Comparison of ENCODE assay signal across 36 cellular contexts in genomic region chr17:4921320-4921719, GRCh38. TPM values are rescaled to one million over a fixed set of nuclear protein-coding genes. Genes with fewer than 3 reads are reported as not detected.
"Had no signal": no experiment of that assay in that cellular context is flagged by ENCODE, and none has a peak within 500 bp of the region (broad histone marks: within the 10 kb centered on the region; RNA-seq: fewer than 3 reads in every experiment).

No MANE protein-coding gene starts in this region.

- H3K9me3 Mint-ChIP-seq: activated B cell treated with CpG ODN at 0.5 μM for 24 hours; activated CD8-positive, alpha-beta T cell treated with anti-CD3 and anti-CD28 coated beads for 36 hours; activated T-cell treated with anti-CD3 and anti-CD28 coated beads, Interleukin-2, amount 50 U/mL, for 4 hours; activated T-helper 17 cell treated with anti-CD3 and anti-CD28 coated beads, Interleukin-2, amount 50 U/mL, for 72 hours; central memory CD8-positive, alpha-beta T cell; effector memory CD8-positive, alpha-beta T cell; T-helper 1 cell treated with Interleukin-12 subunit alpha and Interleukin-12 subunit beta and Interleukin-4 antibody, amounts not matched to agents 30 μg/mL and 1 μg/mL, for 36 hours; T-helper 2 cell treated with Interferon-gamma antibody and Interleukin-4, amounts not matched to agents 5 μg/mL and 100 μg/mL, for 36 hours had no signal

- ATAC-seq: activated CD4-positive, CD25-positive, alpha-beta regulatory T cell treated with anti-CD3 and anti-CD28 coated beads, Interleukin-2, amount 50 U/mL, for 24 hours; activated CD8-positive, alpha-beta T cell treated with anti-CD3 and anti-CD28 coated beads for 36 hours; activated T-cell treated with anti-CD3 and anti-CD28 coated beads, Interleukin-2, amount 50 U/mL, for 4 hours; activated T-helper 17 cell treated with anti-CD3 and anti-CD28 coated beads, Interleukin-2, amount 50 U/mL, for 72 hours; effector memory CD8-positive, alpha-beta T cell; foreskin keratinocyte; heart left ventricle had no signal

- H3K27me3 Mint-ChIP-seq: activated B cell treated with CpG ODN at 0.5 μM for 24 hours; activated CD8-positive, alpha-beta T cell treated with anti-CD3 and anti-CD28 coated beads for 36 hours; activated naive CD8-positive, alpha-beta T cell; activated T-helper 17 cell treated with anti-CD3 and anti-CD28 coated beads, Interleukin-2, amount 50 U/mL, for 72 hours; central memory CD8-positive, alpha-beta T cell; effector memory CD8-positive, alpha-beta T cell had no signal

- H3K4me1 ChIP-seq: esophagus muscularis mucosa, foreskin keratinocyte, gastrocnemius medialis had no signal

- H3K27ac ChIP-seq: brain microvascular endothelial cell, coronary artery, esophagus muscularis mucosa, foreskin keratinocyte, gastrocnemius medialis, heart left ventricle, WERI-Rb-1 had no signal

- H3K9me3 ChIP-seq: esophagus muscularis mucosa, gastrocnemius medialis, heart left ventricle had no signal

- DNase-seq: activated B cell treated with CpG ODN at 0.5 μM for 24 hours; activated CD4-positive, alpha-beta T cell treated with anti-CD3 and anti-CD28 coated beads for 48 hours; activated CD4-positive, alpha-beta T cell treated with anti-CD3 and anti-CD28 coated beads, Interleukin-2, amount 50 U/mL, for 1 hour; activated CD4-positive, alpha-beta T cell treated with anti-CD3 and anti-CD28 coated beads, Interleukin-2, amount 50 U/mL, for 48 hours; activated CD8-positive, alpha-beta memory T cell treated with anti-CD3 and anti-CD28 coated beads for 24 hours; activated CD8-positive, alpha-beta T cell treated with anti-CD3 and anti-CD28 coated beads for 36 hours; activated effector memory CD4-positive, alpha-beta T cell treated with Interleukin-2 at 50 U/mL for 16 hours; activated gamma-delta T cell treated with Interleukin-2 at 50 U/mL for 16 hours; activated naive CD4-positive, alpha-beta T cell treated with anti-CD3 and anti-CD28 coated beads, Interleukin-2, amount 50 U/mL, for 16 hours; activated naive CD4-positive, alpha-beta T cell treated with Interleukin-2 at 50 U/mL for 16 hours; activated T-cell treated with anti-CD3 and anti-CD28 coated beads, Interleukin-2, amount 50 U/mL, for 4 hours; amniotic stem cell; anterior cingulate cortex; brain microvascular endothelial cell; dermis blood vessel endothelial cell; effector CD4-positive, alpha-beta T cell; effector memory CD8-positive, alpha-beta T cell; erythroblast; foreskin keratinocyte; gastrocnemius medialis; glutamatergic neuron; heart left ventricle; T1000; WERI-Rb-1 had no signal

- H3K4me3 ChIP-seq: coronary artery, esophagus muscularis mucosa, gastrocnemius medialis, heart left ventricle had no signal

- H3K36me3 Mint-ChIP-seq: activated naive CD8-positive, alpha-beta T cell had no signal

- H3K4me1 Mint-ChIP-seq: activated B cell treated with CpG ODN at 0.5 μM for 24 hours; central memory CD8-positive, alpha-beta T cell had no signal

- H3K27ac Mint-ChIP-seq: activated B cell treated with CpG ODN at 0.5 μM for 24 hours; activated CD8-positive, alpha-beta T cell treated with anti-CD3 and anti-CD28 coated beads for 36 hours; activated naive CD8-positive, alpha-beta T cell; activated T-helper 17 cell treated with anti-CD3 and anti-CD28 coated beads, Interleukin-2, amount 50 U/mL, for 72 hours; effector memory CD8-positive, alpha-beta T cell; T-helper 1 cell treated with Interleukin-12 subunit alpha and Interleukin-12 subunit beta and Interleukin-4 antibody, amounts not matched to agents 30 μg/mL and 1 μg/mL, for 36 hours; T-helper 2 cell treated with Interferon-gamma antibody and Interleukin-4, amounts not matched to agents 5 μg/mL and 100 μg/mL, for 36 hours had no signal

- FAIRE-seq: astrocyte had no signal

- H3K36me3 ChIP-seq: brain microvascular endothelial cell, esophagus muscularis mucosa, gastrocnemius medialis, heart left ventricle, WERI-Rb-1 had no signal

- H3K27me3 ChIP-seq: brain microvascular endothelial cell, esophagus muscularis mucosa, foreskin keratinocyte, gastrocnemius medialis, heart left ventricle had no signal

- H3K4me3 Mint-ChIP-seq: activated B cell treated with CpG ODN at 0.5 μM for 24 hours; activated CD8-positive, alpha-beta T cell treated with anti-CD3 and anti-CD28 coated beads for 36 hours; activated naive CD8-positive, alpha-beta T cell; activated T-cell treated with anti-CD3 and anti-CD28 coated beads, Interleukin-2, amount 50 U/mL, for 4 hours; activated T-helper 17 cell treated with anti-CD3 and anti-CD28 coated beads, Interleukin-2, amount 50 U/mL, for 72 hours; central memory CD8-positive, alpha-beta T cell; effector memory CD8-positive, alpha-beta T cell; T-helper 1 cell treated with Interleukin-12 subunit alpha and Interleukin-12 subunit beta and Interleukin-4 antibody, amounts not matched to agents 30 μg/mL and 1 μg/mL, for 36 hours; T-helper 2 cell treated with Interferon-gamma antibody and Interleukin-4, amounts not matched to agents 5 μg/mL and 100 μg/mL, for 36 hours had no signal

RNA-seq across cellular contexts. Expression of gene GP1BA, which starts 10.8 kb away (rescaled TPM):
- total RNA-seq: activated B cell treated with CpG ODN at 0.5 μM for 24 hours; activated CD8-positive, alpha-beta T cell treated with anti-CD3 and anti-CD28 coated beads for 36 hours; bronchial epithelial cell; cardiac septum; cerebellum; dermis blood vessel endothelial cell; foreskin keratinocyte; gastrocnemius medialis had no signal
- polyA plus RNA-seq: foreskin keratinocyte had no signal

RNA-seq across cellular contexts. Expression of gene CHRNE, which starts 18.4 kb away (rescaled TPM):
- total RNA-seq: foreskin keratinocyte had no signal
